Comparison of ENCODE assay signal across 1 cellular context in the genomic region with DNA sequence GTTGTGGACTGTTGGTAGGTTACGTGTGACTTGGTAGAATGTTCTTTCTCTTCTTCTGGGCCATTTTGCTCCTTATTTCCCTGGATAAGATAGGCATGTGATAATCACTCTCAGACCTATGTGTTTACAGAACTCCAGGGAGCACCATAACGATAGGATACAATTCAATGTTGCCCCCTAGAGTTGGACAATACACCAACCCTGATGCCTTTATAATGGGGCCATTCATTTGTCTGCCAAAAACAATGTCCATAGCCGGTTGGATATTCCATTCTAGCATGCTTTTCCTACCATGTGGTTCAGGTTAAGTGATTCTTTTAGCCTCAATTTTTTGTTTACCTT.
TF ChIP-seq lines count a peak whose summit lies in the region.

No MANE protein-coding gene starts in this region.

TF ChIP-seq in H1, 55 proteins besides CTCF, POLR2A, EP300 and RAD21:
- TF ChIP-seq RFX5 (IDR thresholded peaks at IDR 0.05; ENCODE audit: borderline replicate concordance, low read depth, low read length) (no peak), USF2 (IDR thresholded peaks at IDR 0.05; ENCODE audit: low read length) (no peak), NRF1 (IDR thresholded peaks at IDR 0.05; ENCODE audit: low read depth, low read length) (no peak), BRCA1 (IDR thresholded peaks at IDR 0.05; ENCODE audit: low read depth, low read length) (no peak), TEAD4 (IDR thresholded peaks at IDR 0.05; ENCODE audit: low read depth, low read length) (no peak), SP1 (IDR thresholded peaks at IDR 0.05; ENCODE audit: low read depth, low read length) (no peak), TBP (IDR thresholded peaks at IDR 0.05; ENCODE audit: low read depth, low read length) (no peak), SIX5 (IDR thresholded peaks at IDR 0.05; ENCODE audit: low read depth, low read length) (no peak), FOSL1 (IDR thresholded peaks at IDR 0.05; ENCODE audit: insufficient read depth, low read depth, low read length) (no peak), EGR1 (IDR thresholded peaks at IDR 0.05; ENCODE audit: borderline replicate concordance, low read depth, low read length) (no peak), KDM5A (IDR thresholded peaks at IDR 0.05; ENCODE audit: low read length) (no peak)
